Comparison of ENCODE assay signal across 9 cellular contexts in genomic region chr7:44962483-44963251, GRCh38.
DNase-seq lines count a peak whose midpoint lies in the region; ATAC-seq and TF ChIP-seq lines count a peak whose summit lies in the region.
"Had no signal": no experiment of that assay in that cellular context is flagged by ENCODE, and none has a peak within 500 bp of the region (broad histone marks: within the 10 kb centered on the region; RNA-seq: fewer than 3 reads in every experiment).

No MANE protein-coding gene starts in this region.

- no peak overlapping the region for H3K4me3 Mint-ChIP-seq in stimulated activated naive B cell treated with anti-CD40 and anti-IgM and Interleukin-4, amounts not matched to agents 10 μg/mL and 1 μg/mL and 100 μg/mL, for 72 hours

- no peaks in the 10 kb centered on the region for H3K36me3 ChIP-seq in brain microvascular endothelial cell (replicated peaks)

- H3K4me1 Mint-ChIP-seq in stimulated activated naive B cell treated with anti-CD40 and anti-IgM and Interleukin-4, amounts not matched to agents 10 μg/mL and 1 μg/mL and 100 μg/mL, for 72 hours = peaks cover 26 to 36% of the 10 kb centered on the region in 2 donors

- no peaks in the 10 kb centered on the region for H3K27me3 Mint-ChIP-seq in stimulated activated naive B cell treated with anti-CD40 and anti-IgM and Interleukin-4, amounts not matched to agents 10 μg/mL and 1 μg/mL and 100 μg/mL, for 72 hours

- H3K27ac Mint-ChIP-seq in stimulated activated naive B cell treated with anti-CD40 and anti-IgM and Interleukin-4, amounts not matched to agents 10 μg/mL and 1 μg/mL and 100 μg/mL, for 72 hours = peak overlapping the region; percentile 42

- no peaks in the 10 kb centered on the region for H3K9me3 Mint-ChIP-seq in stimulated activated naive B cell treated with anti-CD40 and anti-IgM and Interleukin-4, amounts not matched to agents 10 μg/mL and 1 μg/mL and 100 μg/mL, for 72 hours

- H3K36me3 Mint-ChIP-seq in stimulated activated naive B cell treated with anti-CD40 and anti-IgM and Interleukin-4, amounts not matched to agents 10 μg/mL and 1 μg/mL and 100 μg/mL, for 72 hours = peaks cover 33 to 45% of the 10 kb centered on the region in 2 donors

- in situ Hi-C loops in brain microvascular endothelial cell (cut with HindIII; ENCODE audit: low pct_ligation_motif_present, low sequenced_read_pairs) = no loop called here

- TF ChIP-seq CTCF in brain microvascular endothelial cell (IDR thresholded peaks at IDR 0.05; ENCODE audit: low read depth, low read length, missing control alignments) = peak; percentile 10

- H3K27me3 ChIP-seq in brain microvascular endothelial cell (replicated peaks) = peaks cover 9% of the 10 kb centered on the region

- DNase-seq in DMS153 treated with DMSO at 0.1 percent for 48 hours (lab: John Stamatoyannopoulos, UW; ENCODE audit: unreplicated experiment) (peak; percentile 16), DMS153 (lab: John Stamatoyannopoulos, UW) (no peak), brain microvascular endothelial cell (no peak), iris pigment epithelial cell (ENCODE audit: low read depth) (peak; percentile 26), OCI-M1 (lab: John Stamatoyannopoulos, UW) (no peak), AML-193 (lab: John Stamatoyannopoulos, UW) (no peak)
- no peak for DNase-seq in stimulated activated naive B cell treated with anti-CD40 and anti-IgM and Interleukin-4, amounts not matched to agents 10 μg/mL and 1 μg/mL and 100 μg/mL, for 72 hours
- no peak for DNase-seq in effector CD4-positive, alpha-beta T cell
- DNase-seq: 8988T had no signal

- no peak for ATAC-seq in stimulated activated naive B cell treated with anti-CD40 and anti-IgM and Interleukin-4, amounts not matched to agents 10 μg/mL and 1 μg/mL and 100 μg/mL, for 72 hours (replicated peaks)

- H3K4me3 ChIP-seq in brain microvascular endothelial cell (ENCODE audit: low read depth, low read length) = peak overlapping the region; percentile 50

- no peak overlapping the region for H3K27ac ChIP-seq in brain microvascular endothelial cell

Comparison
In these comparisons a context has a peak if more than half of its experiments do, and no peak if none do; other contexts are left out.
1. DNase-seq: peak in DMS153 treated with DMSO at 0.1 percent for 48 hours (single experiment) and iris pigment epithelial cell (single experiment); none in DMS153 (single experiment), brain microvascular endothelial cell (single experiment), stimulated activated naive B cell treated with anti-CD40 and anti-IgM and Interleukin-4, amounts not matched to agents 10 μg/mL and 1 μg/mL and 100 μg/mL, for 72 hours (single experiment), OCI-M1 (single experiment), effector CD4-positive, alpha-beta T cell (single experiment) and AML-193 (0 of 2).